ENCODE assay signal across 31 cellular contexts in genomic region chr15:26870346-26870745, GRCh38. TPM values are rescaled to one million over a fixed set of nuclear protein-coding genes. Genes with fewer than 3 reads are reported as not detected.
"Had no signal": no experiment of that assay in that cellular context is flagged by ENCODE, and none has a peak within 500 bp of the region (broad histone marks: within the 10 kb centered on the region; RNA-seq: fewer than 3 reads in every experiment).

No MANE protein-coding gene starts in this region.

- H3K4me3 ChIP-seq: K562, SK-N-MC had no signal

- H3K4me1 Mint-ChIP-seq: activated CD4-positive, alpha-beta memory T cell treated with anti-CD3 and anti-CD28 coated beads, Interleukin-2, amount 10 ng/mL, durations not matched to agents 7 days and 5 days; activated naive CD8-positive, alpha-beta T cell treated with anti-CD3 and anti-CD28 coated beads for 36 hours; activated T-helper 17 cell treated with anti-CD3 and anti-CD28 coated beads, Interleukin-2, amount 50 U/mL, for 72 hours; central memory CD8-positive, alpha-beta T cell had no signal

- H3K27me3 Mint-ChIP-seq: central memory CD8-positive, alpha-beta T cell had no signal

- H3K9me3 Mint-ChIP-seq: activated CD4-positive, alpha-beta memory T cell treated with anti-CD3 and anti-CD28 coated beads, Interleukin-2, amount 10 ng/mL, durations not matched to agents 7 days and 5 days; activated naive CD8-positive, alpha-beta T cell treated with anti-CD3 and anti-CD28 coated beads for 36 hours; activated T-cell treated with anti-CD3 and anti-CD28 coated beads, Interleukin-2, amount 50 U/mL, for 72 hours; activated T-helper 17 cell treated with anti-CD3 and anti-CD28 coated beads, Interleukin-2, amount 50 U/mL, for 72 hours; central memory CD8-positive, alpha-beta T cell had no signal

- H3K4me3 Mint-ChIP-seq: activated CD4-positive, alpha-beta memory T cell treated with anti-CD3 and anti-CD28 coated beads, Interleukin-2, amount 10 ng/mL, durations not matched to agents 7 days and 5 days; activated naive CD8-positive, alpha-beta T cell treated with anti-CD3 and anti-CD28 coated beads for 36 hours; activated T-cell treated with anti-CD3 and anti-CD28 coated beads, Interleukin-2, amount 50 U/mL, for 72 hours; activated T-helper 17 cell treated with anti-CD3 and anti-CD28 coated beads, Interleukin-2, amount 50 U/mL, for 72 hours; central memory CD8-positive, alpha-beta T cell had no signal

- H3K36me3 Mint-ChIP-seq: activated naive CD8-positive, alpha-beta T cell treated with anti-CD3 and anti-CD28 coated beads for 36 hours had no signal

- H3K27ac Mint-ChIP-seq: activated CD4-positive, alpha-beta memory T cell treated with anti-CD3 and anti-CD28 coated beads, Interleukin-2, amount 10 ng/mL, durations not matched to agents 7 days and 5 days; activated naive CD8-positive, alpha-beta T cell treated with anti-CD3 and anti-CD28 coated beads for 36 hours; activated T-cell treated with anti-CD3 and anti-CD28 coated beads, Interleukin-2, amount 50 U/mL, for 72 hours; activated T-helper 17 cell treated with anti-CD3 and anti-CD28 coated beads, Interleukin-2, amount 50 U/mL, for 72 hours had no signal

- H3K36me3 ChIP-seq: brain microvascular endothelial cell, WERI-Rb-1 had no signal

- H3K27ac ChIP-seq: brain microvascular endothelial cell, SK-N-MC, WERI-Rb-1 had no signal

- DNase-seq: activated CD4-positive, alpha-beta memory T cell treated with anti-CD3 and anti-CD28 coated beads, Interleukin-2, amount 10 ng/mL, durations not matched to agents 7 days and 5 days; activated CD4-positive, alpha-beta T cell treated with anti-CD3 and anti-CD28 coated beads for 1 hour; activated CD4-positive, alpha-beta T cell treated with anti-CD3 and anti-CD28 coated beads for 48 hours; activated CD4-positive, CD25-positive, alpha-beta regulatory T cell; activated CD8-positive, alpha-beta memory T cell treated with anti-CD3 and anti-CD28 coated beads for 24 hours; activated effector memory CD4-positive, alpha-beta T cell treated with anti-CD3 and anti-CD28 coated beads, Interleukin-2, amount 50 U/mL, for 16 hours; activated naive CD4-positive, alpha-beta T cell; activated naive CD4-positive, alpha-beta T cell treated with anti-CD3 and anti-CD28 coated beads, Interleukin-2, amount 50 U/mL, for 16 hours; activated naive CD8-positive, alpha-beta T cell treated with anti-CD3 and anti-CD28 coated beads for 36 hours; activated T-cell treated with anti-CD3 and anti-CD28 coated beads, Interleukin-2, amount 50 U/mL, for 1 hour; activated T-cell treated with anti-CD3 and anti-CD28 coated beads, Interleukin-2, amount 50 U/mL, for 72 hours; amniotic stem cell; brain microvascular endothelial cell; NCI-H1092 treated with DMSO at 0.1 percent for 48 hours; NCI-H146; NCI-H2081; NCI-H2227 treated with DMSO at 0.1 percent for 48 hours; NCI-H446; NCI-H510A treated with DMSO at 0.1 percent for 48 hours; NK-92 treated with Interleukin-12 subunit alpha and Interleukin-12 subunit beta, amount 100 ng/mL, for 24 hours; Right ventricle myocardium superior; T1000; WERI-Rb-1 had no signal

- ATAC-seq: activated T-cell treated with anti-CD3 and anti-CD28 coated beads, Interleukin-2, amount 50 U/mL, for 72 hours; activated T-helper 17 cell treated with anti-CD3 and anti-CD28 coated beads, Interleukin-2, amount 50 U/mL, for 72 hours; K562 had no signal

RNA-seq across cellular contexts. Expression of gene GABRA5, which starts 3.5 kb away (rescaled TPM):
- total RNA-seq: activated CD4-positive, alpha-beta memory T cell treated with anti-CD3 and anti-CD28 coated beads, Interleukin-2, amount 10 ng/mL, durations not matched to agents 7 days and 5 days; activated naive CD8-positive, alpha-beta T cell treated with anti-CD3 and anti-CD28 coated beads for 36 hours; activated T-cell treated with anti-CD3 and anti-CD28 coated beads, Interleukin-2, amount 50 U/mL, for 72 hours; activated T-helper 17 cell treated with anti-CD3 and anti-CD28 coated beads, Interleukin-2, amount 50 U/mL, for 72 hours; aorta; K562; M059J; Right ventricle myocardium superior; T-helper 1 cell treated with Interleukin-12 subunit alpha and Interleukin-12 subunit beta and Interleukin-4 antibody, amounts not matched to agents 30 ng/mL and 1 ng/mL, for 36 hours; T-helper 2 cell treated with Interferon-gamma antibody and Interleukin-4, amounts not matched to agents 100 ng/mL and 5 ng/mL, for 36 hours had no signal
